15 cellular contexts compared by ENCODE assay signal in the genomic region with DNA sequence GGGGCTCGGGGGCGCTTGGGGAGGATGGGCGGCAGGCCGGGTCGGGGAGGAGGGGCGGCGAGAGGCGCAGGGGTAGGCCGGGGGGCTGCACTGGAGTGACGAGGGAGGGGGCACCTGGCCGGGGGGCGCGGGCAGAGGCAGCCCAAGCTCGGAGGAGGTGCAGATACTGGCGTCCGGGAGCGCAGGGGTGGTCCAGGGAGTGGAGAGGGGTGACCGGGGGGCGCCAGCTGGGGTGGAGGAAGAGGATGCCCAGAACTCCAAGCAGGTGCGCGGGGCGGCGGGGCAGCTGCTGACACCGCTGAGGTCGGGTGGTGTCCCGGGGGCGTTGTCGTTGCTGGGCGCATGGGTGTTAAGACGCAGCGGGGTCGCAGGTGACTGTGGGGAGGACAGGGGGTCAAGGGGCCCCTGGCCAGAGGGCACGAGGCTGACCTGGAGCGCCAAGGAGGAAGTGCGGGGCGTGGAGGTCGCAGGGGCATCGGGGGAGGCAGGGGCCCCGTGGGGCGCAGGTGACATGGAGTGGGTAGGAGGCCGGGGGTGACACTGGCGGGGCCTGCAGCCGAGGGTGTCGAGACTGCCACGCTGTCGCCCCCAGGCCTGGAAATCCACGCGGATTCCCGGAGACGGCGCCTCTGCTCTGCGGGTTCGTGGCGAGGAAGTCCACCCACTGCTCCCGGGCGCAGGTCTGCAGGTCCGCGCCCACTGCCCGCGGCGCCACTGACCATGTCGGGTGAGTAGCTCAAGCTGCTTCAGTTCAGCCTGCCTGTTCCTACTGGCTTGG. TPM values are rescaled to one million over a fixed set of nuclear protein-coding genes. Genes with fewer than 3 reads are reported as not detected.
DNase-seq lines count a peak whose midpoint lies in the region; ATAC-seq and TF ChIP-seq lines count a peak whose summit lies in the region.
"Had no signal": no experiment of that assay in that cellular context is flagged by ENCODE, and none has a peak within 500 bp of the region (broad histone marks: within the 10 kb centered on the region; RNA-seq: fewer than 3 reads in every experiment).

No MANE protein-coding gene starts in this region.

- H3K27ac Mint-ChIP-seq in GM23338, result no peak overlapping the region
- H3K27ac Mint-ChIP-seq: activated CD4-positive, alpha-beta T cell treated with anti-CD3 and anti-CD28 coated beads, Interleukin-2, amount 10 ng/mL, durations not matched to agents 7 days and 5 days; activated naive CD4-positive, alpha-beta T cell treated with anti-CD3 and anti-CD28 coated beads, Interleukin-2, amount 10 ng/mL, durations not matched to agents 7 days and 5 days; effector memory CD8-positive, alpha-beta T cell had no signal

- H3K36me3 ChIP-seq in GM23338 (ENCODE audit: insufficient read depth), result no peaks in the 10 kb centered on the region
- no peaks in the 10 kb centered on the region for H3K36me3 ChIP-seq in kidney epithelial cell (ENCODE audit: control insufficient read depth, insufficient read depth, low read length)

- no peaks in the 10 kb centered on the region for H3K9me2 ChIP-seq in GM23338 (ENCODE audit: insufficient read depth)

- peaks cover 35% of the 10 kb centered on the region for H3K36me3 Mint-ChIP-seq in GM23338 (ENCODE audit: low read depth)
- H3K36me3 Mint-ChIP-seq: activated naive CD4-positive, alpha-beta T cell treated with anti-CD3 and anti-CD28 coated beads, Interleukin-2, amount 10 ng/mL, durations not matched to agents 7 days and 5 days had no signal

- no peaks in the 10 kb centered on the region for H3K9me3 Mint-ChIP-seq in GM23338
- H3K9me3 Mint-ChIP-seq: activated CD4-positive, alpha-beta T cell treated with anti-CD3 and anti-CD28 coated beads, Interleukin-2, amount 10 ng/mL, durations not matched to agents 7 days and 5 days; activated naive CD4-positive, alpha-beta T cell treated with anti-CD3 and anti-CD28 coated beads, Interleukin-2, amount 10 ng/mL, durations not matched to agents 7 days and 5 days; effector memory CD8-positive, alpha-beta T cell had no signal

- DNase-seq in GM23338 (ENCODE audit: low spot score) (no peak), astrocyte of the spinal cord (ENCODE audit: low read depth, low spot score) (no peak), kidney epithelial cell (ENCODE audit: low read depth) (no peak), NCI-H2227 (lab: John Stamatoyannopoulos, UW; ENCODE audit: unreplicated experiment) (no peak), nucleus accumbens (lab: John Stamatoyannopoulos, UW) (no peak), C1 segment of cervical spinal cord (lab: John Stamatoyannopoulos, UW) (no peak)
- DNase-seq in central memory CD4-positive, alpha-beta T cell, result no peak
- DNase-seq: activated CD4-positive, alpha-beta T cell treated with anti-CD3 and anti-CD28 coated beads, Interleukin-2, amount 10 ng/mL, durations not matched to agents 7 days and 5 days; activated naive CD4-positive, alpha-beta T cell treated with anti-CD3 and anti-CD28 coated beads, Interleukin-2, amount 10 ng/mL, durations not matched to agents 7 days and 5 days; effector memory CD8-positive, alpha-beta T cell; NCI-H446 treated with DMSO at 0.1 percent for 48 hours; SIG-M5 had no signal

- in situ Hi-C loops in astrocyte of the spinal cord (cut with HindIII; ENCODE audit: low sequenced_read_pairs), result no loop called here

- no peaks in the 10 kb centered on the region for H4K20me1 ChIP-seq in GM23338 (replicated peaks; ENCODE audit: insufficient read depth)

- no peaks in the 10 kb centered on the region for H3F3A ChIP-seq in GM23338 (replicated peaks; ENCODE audit: low read depth)

- peaks cover 5% of the 10 kb centered on the region for H3K27me3 Mint-ChIP-seq in GM23338 (ENCODE audit: insufficient read depth, low read depth, poor library complexity)

- no peak overlapping the region for H2AFZ ChIP-seq in GM23338
- H2AFZ ChIP-seq: parathyroid adenoma had no signal

- H3K79me2 ChIP-seq in GM23338 (replicated peaks; ENCODE audit: insufficient read depth), result peaks cover 23% of the 10 kb centered on the region
- H3K79me2 ChIP-seq: parathyroid adenoma had no signal

- H3K27ac ChIP-seq in GM23338 (ENCODE audit: low read depth) (no peak overlapping the region), skin epidermis (peak overlapping the region in 1 of 21 experiments; percentile 65)
- H3K27ac ChIP-seq: parathyroid adenoma had no signal

- H3K4me3 ChIP-seq in GM23338 (peak overlapping the region; percentile 57), astrocyte of the spinal cord (ENCODE audit: low read depth, low read length) (peak overlapping the region; percentile 30), kidney epithelial cell (ENCODE audit: low read depth, low read length) (peak overlapping the region; percentile 47), skin epidermis (peak overlapping the region in 5 of 7 experiments; percentile 12 to 28 (median 19))

- TF ChIP-seq CTCF in GM23338 (conservative IDR thresholded peaks at IDR 0.05; ENCODE audit: low read depth in 2 of 2), result no peak
- TF ChIP-seq CTCF in astrocyte of the spinal cord (IDR thresholded peaks at IDR 0.05; ENCODE audit: low read depth, low read length), result no peak
- TF ChIP-seq CTCF in kidney epithelial cell (IDR thresholded peaks at IDR 0.05; ENCODE audit: insufficient read depth, low read length, poor library complexity, severe bottlenecking), result no peak

- peaks cover 11% of the 10 kb centered on the region for H3K4me1 Mint-ChIP-seq in GM23338
- H3K4me1 Mint-ChIP-seq: activated CD4-positive, alpha-beta T cell treated with anti-CD3 and anti-CD28 coated beads, Interleukin-2, amount 10 ng/mL, durations not matched to agents 7 days and 5 days; activated naive CD4-positive, alpha-beta T cell treated with anti-CD3 and anti-CD28 coated beads, Interleukin-2, amount 10 ng/mL, durations not matched to agents 7 days and 5 days had no signal

- no peaks in the 10 kb centered on the region; the same call in 1 of the 2 replicates for H3K4me1 ChIP-seq in GM23338 (ENCODE audit: insufficient read depth)
- H3K4me1 ChIP-seq: parathyroid adenoma had no signal

- H3K27me3 ChIP-seq in GM23338 (ENCODE audit: insufficient read depth), result no peaks in the 10 kb centered on the region
- H3K27me3 ChIP-seq in kidney epithelial cell (ENCODE audit: control insufficient read depth, insufficient read depth, low read length), result peaks cover 24% of the 10 kb centered on the region

- peak overlapping the region; percentile 70 for H3K4me2 ChIP-seq in GM23338

- H3K4me3 Mint-ChIP-seq in GM23338, result peak overlapping the region; percentile 66
- H3K4me3 Mint-ChIP-seq: activated CD4-positive, alpha-beta T cell treated with anti-CD3 and anti-CD28 coated beads, Interleukin-2, amount 10 ng/mL, durations not matched to agents 7 days and 5 days; activated naive CD4-positive, alpha-beta T cell treated with anti-CD3 and anti-CD28 coated beads, Interleukin-2, amount 10 ng/mL, durations not matched to agents 7 days and 5 days; effector memory CD8-positive, alpha-beta T cell had no signal

- ATAC-seq in GM23338, result peak; percentile 8
- ATAC-seq: effector memory CD8-positive, alpha-beta T cell had no signal

TF ChIP-seq in GM23338, 12 proteins besides CTCF, POLR2A, EP300 and RAD21 (continues in another document):
- no peak for TF ChIP-seq JUNB (IDR thresholded peaks at IDR 0.05; ENCODE audit: unreplicated experiment)

RNA-seq across cellular contexts. Expression of a gene that starts 0.9 kb away (rescaled TPM):
- 47.0 and 63.8 TPM in 2 replicates for total RNA-seq in GM23338 (2014; rRNA removed; shearing (Covaris generic))
- 15.6 and 17.6 TPM in 2 replicates for polyA plus RNA-seq in GM23338 (2016; fragmentation: Nextera tagmentation; extraction: Ambion mirVana)
- 2.2 and 2.5 TPM in 2 replicates for total RNA-seq in kidney epithelial cell
- total RNA-seq: activated CD4-positive, alpha-beta T cell treated with anti-CD3 and anti-CD28 coated beads, Interleukin-2, amount 10 ng/mL, durations not matched to agents 7 days and 5 days; Daoy had no signal

Comparison
In these comparisons a context has a peak if more than half of its experiments do, and no peak if none do; other contexts are left out.
1. RNA of a gene that starts 0.9 kb away (total RNA-seq): 47.0 to 63.8 TPM in GM23338; 2.2 to 2.5 TPM in kidney epithelial cell; every median in the first group is over 10 times any median in the second.
2. Peak in every context shown above with its lines, with median percentiles within 50 percentile points of each other: H3K4me3 ChIP-seq.